8 cellular contexts compared by ENCODE assay signal in genomic region chr12:68223067-68223747, GRCh38. TPM values are rescaled to one million over a fixed set of nuclear protein-coding genes. Genes with fewer than 3 reads are reported as not detected.
DNase-seq lines count a peak whose midpoint lies in the region; ATAC-seq and TF ChIP-seq lines count a peak whose summit lies in the region.

No MANE protein-coding gene starts in this region.

- WGBS in esophagus muscularis mucosa = 3% methylated on average over 12 of the region's 12 CpGs

- DNase-seq in Caco-2 = peak; percentile 79
- DNase-seq in HuH-7.5 (ENCODE audit: low spot score) = peak; percentile 33
- DNase-seq in OCI-LY7 (ENCODE audit: low spot score) = peak; percentile 78
- peak; percentile 61 for DNase-seq in activated T-cell treated with anti-CD3 and anti-CD28 coated beads for 4 hours
- DNase-seq in esophagus muscularis mucosa (ENCODE audit: extremely low spot score) = peak; percentile 95
- peak; percentile 50 for DNase-seq in stimulated activated naive CD4-positive, alpha-beta T cell treated with Interleukin-2 at 50 U/mL for 16 hours (lab: John Stamatoyannopoulos, UW)

- H3K4me2 ChIP-seq in OCI-LY7 (ENCODE audit: low read length) = peak overlapping the region; percentile 45

- H3K27ac Mint-ChIP-seq in Caco-2 (ENCODE audit: unreplicated experiment) (no peak overlapping the region), nephron (peak overlapping the region; percentile 68 to 83 (median 73))

- H4K20me1 ChIP-seq in OCI-LY7 (ENCODE audit: insufficient read depth, low read length) = no peaks in the 10 kb centered on the region

- H3K4me3 ChIP-seq in Caco-2 (ENCODE audit: low read depth, low read length) (no peak overlapping the region), OCI-LY7 (ENCODE audit: low read depth, low read length, poor library complexity, severe bottlenecking) (no peak overlapping the region), esophagus muscularis mucosa (peak overlapping the region in 2 of 4 donors; percentile 21 to 39)

- peak; percentile 93 for ATAC-seq in GM21423 (IDR thresholded peaks at IDR 0.05; ENCODE audit: unreplicated experiment)

- H3K79me2 ChIP-seq in OCI-LY7 (ENCODE audit: insufficient read depth, low read depth, low read length) = no peaks in the 10 kb centered on the region

- H3K4me3 Mint-ChIP-seq in Caco-2 (ENCODE audit: unreplicated experiment) = no peak overlapping the region
- peak overlapping the region; percentile 4 to 75 (median 69) for H3K4me3 Mint-ChIP-seq in nephron

- no peaks in the 10 kb centered on the region for H3K9me2 ChIP-seq in OCI-LY7 (ENCODE audit: insufficient read depth, low read length)

- POLR2A ChIA-PET in Caco-2 (lab: Charles Lee) (no interaction called here), OCI-LY7 (lab: Charles Lee) (interaction anchor here (0.6 to 1.8 kb wide), 4 partner anchors 9 to 895 kb away, joined by 4 to 6 read pairs (median 5); no protein-coding TSS in a partner anchor)

- CTCF ChIA-PET in Caco-2 (lab: Charles Lee) = interaction anchor here (1.1 kb wide), 3 partner anchors 94 to 607 kb away, joined by 3 to 4 read pairs (median 4); no protein-coding TSS in a partner anchor
- CTCF ChIA-PET in OCI-LY7 (lab: Charles Lee; ENCODE audit: unreplicated experiment) = interaction anchor here (1.1 to 1.3 kb wide), 4 partner anchors 10 to 94 kb away, joined by 3 to 4 read pairs (median 3); no protein-coding TSS in a partner anchor

- TF ChIP-seq CTCF in Caco-2 (IDR thresholded peaks at IDR 0.05; ENCODE audit: insufficient read depth in 1 of 2, low read depth in 1 of 2, low read length in 1 of 2, severe bottlenecking in 1 of 2, unreplicated experiment in 1 of 2) (peak; percentile 87), OCI-LY7 (conservative IDR thresholded peaks at IDR 0.05; ENCODE audit: low read length) (peak; percentile 96), esophagus muscularis mucosa (IDR thresholded peaks at IDR 0.05) (peak; percentile 82 to 85 (median 84)), nephron (IDR thresholded peaks at IDR 0.05; ENCODE audit: unreplicated experiment in 3 of 3) (peak; percentile 79 to 89 (median 81))

- H3K27ac ChIP-seq in OCI-LY7 (ENCODE audit: low read depth, low read length, poor library complexity, severe bottlenecking) (no peak overlapping the region), esophagus muscularis mucosa (replicated peaks in 1 of 4) (peak overlapping the region in 1 of 4 donors; percentile 22)

- H3K27me3 Mint-ChIP-seq in Caco-2 (ENCODE audit: insufficient read depth, unreplicated experiment) (peaks cover 14% of the 10 kb centered on the region), nephron (ENCODE audit: low read depth) (no peaks in the 10 kb centered on the region)

- H3K4me1 Mint-ChIP-seq in Caco-2 (ENCODE audit: low read depth, unreplicated experiment) (no peaks in the 10 kb centered on the region), nephron (peaks cover 26% of the 10 kb centered on the region)

- no peaks in the 10 kb centered on the region for H3K36me3 Mint-ChIP-seq in Caco-2 (ENCODE audit: insufficient read depth, unreplicated experiment)
- no peaks in the 10 kb centered on the region for H3K36me3 Mint-ChIP-seq in nephron (ENCODE audit: low read depth)

- TF ChIP-seq POLR2A in esophagus muscularis mucosa (IDR thresholded peaks at IDR 0.05; ENCODE audit: low read depth) = no peak

- peak overlapping the region; percentile 62; the same call in 1 of the 2 replicates for H2AFZ ChIP-seq in OCI-LY7 (ENCODE audit: low read length)

- no peaks in the 10 kb centered on the region for H3K36me3 ChIP-seq in Caco-2 (ENCODE audit: control insufficient read depth, insufficient read depth, low read length)
- H3K36me3 ChIP-seq in OCI-LY7 (ENCODE audit: insufficient read depth, low read length) = no peaks in the 10 kb centered on the region
- H3K36me3 ChIP-seq in esophagus muscularis mucosa = no peaks in the 10 kb centered on the region

- TF ChIP-seq EP300 in esophagus muscularis mucosa (IDR thresholded peaks at IDR 0.05) = no peak

- H3K27me3 ChIP-seq in Caco-2 (replicated peaks; ENCODE audit: control insufficient read depth, insufficient read depth, low read length) = no peaks in the 10 kb centered on the region; the same call in 1 of the 2 replicates
- no peaks in the 10 kb centered on the region for H3K27me3 ChIP-seq in esophagus muscularis mucosa

- H3K9me3 Mint-ChIP-seq in Caco-2 (ENCODE audit: unreplicated experiment) = no peaks in the 10 kb centered on the region
- no peaks in the 10 kb centered on the region for H3K9me3 Mint-ChIP-seq in nephron

- H3K4me1 ChIP-seq in Caco-2 (no peaks in the 10 kb centered on the region), OCI-LY7 (ENCODE audit: insufficient read depth, low read length, poor library complexity, severe bottlenecking) (peaks cover 3% of the 10 kb centered on the region), esophagus muscularis mucosa (peaks cover 0 to 22% (median 11%) of the 10 kb centered on the region in 4 donors)

- H3K9me3 ChIP-seq in Caco-2 = no peaks in the 10 kb centered on the region
- no peaks in the 10 kb centered on the region for H3K9me3 ChIP-seq in OCI-LY7 (ENCODE audit: low read length)
- H3K9me3 ChIP-seq in esophagus muscularis mucosa = no peaks in the 10 kb centered on the region

- intact Hi-C loops in Caco-2 (cut with micrococcal nuclease; ENCODE audit: unreplicated experiment) (loop anchor here (1.0 to 10.0 kb wide), 5 partner anchors 18 to 442 kb away; partner anchors contain the start of gene RAP1B), OCI-LY7 (cut with micrococcal nuclease; ENCODE audit: unreplicated experiment) (loop anchor here (1.0 to 10.0 kb wide), 4 partner anchors 94 to 868 kb away; no protein-coding TSS in a partner anchor), esophagus muscularis mucosa (cut with DNase I) (loop anchor here (1.0 to 10.0 kb wide), 2 partner anchors 94 to 462 kb away; partner anchors contain the start of gene NUP107)

- no TSS peak for BruUV-seq in Caco-2 (replicated peaks; lab: Mats Ljungman, UMichigan)
- no TSS peak for BruUV-seq in OCI-LY7 (replicated peaks; lab: Mats Ljungman, UMichigan)

RNA-seq across cellular contexts. Expression of gene IL26, which starts 2.4 kb away (rescaled TPM):
- total RNA-seq in Caco-2 (2022) (not detected in 2 replicates), OCI-LY7 (2022) (not detected in 2 replicates), esophagus muscularis mucosa (not detected)
- total RNA-seq in OCI-LY7 (2014; rRNA removed; shearing (Covaris generic)) = not detected in 2 replicates

RNA-seq across cellular contexts. Expression of gene IL22, which starts 30.2 kb away (rescaled TPM):
- total RNA-seq in Caco-2 (2022) (not detected in 2 replicates), OCI-LY7 (2022) (not detected in 2 replicates), esophagus muscularis mucosa (not detected)
- not detected in 2 replicates for total RNA-seq in OCI-LY7 (2014; rRNA removed; shearing (Covaris generic))

Comparison
In these comparisons a context has a peak if more than half of its experiments do, and no peak if none do; other contexts are left out.
1. DNase-seq: peak in every context shown above with its lines; median percentile 95 in esophagus muscularis mucosa; 79 in Caco-2; 78 in OCI-LY7; 61 in activated T-cell treated with anti-CD3 and anti-CD28 coated beads for 4 hours; 50 in stimulated activated naive CD4-positive, alpha-beta T cell treated with Interleukin-2 at 50 U/mL for 16 hours; 33 in HuH-7.5.